In the genomic region with DNA sequence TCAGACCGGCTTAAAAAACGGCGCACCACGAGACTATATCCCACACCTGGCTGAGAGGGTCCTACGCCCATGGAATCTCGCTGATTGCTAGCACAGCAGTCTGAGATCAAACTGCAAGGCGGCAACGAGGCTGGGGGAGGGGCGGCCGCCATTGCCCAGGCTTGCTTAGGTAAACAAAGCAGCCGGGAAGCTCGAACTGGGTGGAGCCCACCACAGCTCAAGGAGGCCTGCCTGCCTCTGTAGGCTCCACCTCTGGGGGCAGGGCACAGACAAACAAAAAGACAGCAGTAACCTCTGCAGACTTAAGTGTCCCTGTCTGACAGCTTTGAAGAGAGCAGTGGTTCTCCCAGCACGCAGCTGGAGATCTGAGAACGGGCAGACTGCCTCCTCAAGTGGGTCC, we compare ENCODE assay signal across 8 cellular contexts.
DNase-seq lines count a peak whose midpoint lies in the region; ATAC-seq, FAIRE-seq and TF ChIP-seq lines count a peak whose summit lies in the region.
"Not testable (repeated sequence)": the region's sequence is repeated elsewhere in the genome, so short reads cannot be mapped to it uniquely, and the experiment has no call there.

No MANE protein-coding gene starts in this region.

- not testable (repeated sequence) for H3K27me3 Mint-ChIP-seq in endodermal cell (ENCODE audit: insufficient read depth); nephron progenitor cell (ENCODE audit: low read depth, poor library complexity)

- H3K9me2 ChIP-seq in PC-9 (ENCODE audit: insufficient read depth) = not testable (repeated sequence)

- in situ Hi-C loops in brain microvascular endothelial cell (cut with HindIII; ENCODE audit: low pct_ligation_motif_present, low sequenced_read_pairs) = not testable (repeated sequence)

- CTCF ChIA-PET in A549 (lab: Yijun Ruan, JAX); PC-9 (lab: Charles Lee): not testable (repeated sequence)

- not testable (repeated sequence) for H3K27ac Mint-ChIP-seq in endodermal cell, nephron progenitor cell

- TF ChIP-seq CTCF in A549 (IDR thresholded peaks at IDR 0.05); PC-9 (conservative IDR thresholded peaks at IDR 0.05); brain microvascular endothelial cell (IDR thresholded peaks at IDR 0.05; ENCODE audit: low read depth, low read length, missing control alignments); endodermal cell (conservative IDR thresholded peaks at IDR 0.05); nephron progenitor cell (IDR thresholded peaks at IDR 0.05); smooth muscle cell (IDR thresholded peaks at IDR 0.05; ENCODE audit: borderline replicate concordance, insufficient read depth, poor library complexity, severe bottlenecking): not testable (repeated sequence)

- peaks cover 23% of the 10 kb centered on the region for H3K4me1 ChIP-seq in A549
- not testable (repeated sequence) for H3K4me1 ChIP-seq in PC-9 (replicated peaks; ENCODE audit: insufficient read depth); endodermal cell (ENCODE audit: control insufficient read depth, insufficient read depth, low read length); iPS-18a (ENCODE audit: control insufficient read depth, low read depth, low read length); smooth muscle cell (ENCODE audit: low read depth)

- H3K9me3 Mint-ChIP-seq in endodermal cell, nephron progenitor cell: not testable (repeated sequence)

- H4K20me1 ChIP-seq in PC-9 (ENCODE audit: insufficient read depth); smooth muscle cell (ENCODE audit: low read depth): not testable (repeated sequence)

- TSS peak; percentile 94 for BruUV-seq in PC-9 (replicated peaks; lab: Mats Ljungman, UMichigan)

- intact Hi-C loops in PC-9 (cut with micrococcal nuclease; ENCODE audit: unreplicated experiment) = not testable (repeated sequence)

- H3K79me2 ChIP-seq in PC-9 (ENCODE audit: low read depth) = peaks cover 17% of the 10 kb centered on the region
- H3K79me2 ChIP-seq in smooth muscle cell (ENCODE audit: low read depth) = not testable (repeated sequence)

- H3K4me3 Mint-ChIP-seq in endodermal cell (peak overlapping the region; percentile 49), nephron progenitor cell (peak overlapping the region; percentile 75)

- H3K9me3 ChIP-seq in A549; PC-9 (ENCODE audit: insufficient read depth, low read depth); endodermal cell (ENCODE audit: control insufficient read depth, low read length); iPS-18a (ENCODE audit: control insufficient read depth, low read depth, low read length); smooth muscle cell (replicated peaks; ENCODE audit: low read depth): not testable (repeated sequence)

- H3K27ac ChIP-seq in A549 = peak overlapping the region; percentile 84 to 92; a peak in 3 of 6 replicates
- peak overlapping the region; percentile 82 for H3K27ac ChIP-seq in PC-9
- not testable (repeated sequence) for H3K27ac ChIP-seq in brain microvascular endothelial cell; endodermal cell (ENCODE audit: low read depth, low read length); iPS-18a (ENCODE audit: low read length); smooth muscle cell (ENCODE audit: low read depth)

- peak overlapping the region; percentile 75; the same call in 1 of the 2 replicates for H2AFZ ChIP-seq in PC-9
- not testable (repeated sequence) for H2AFZ ChIP-seq in smooth muscle cell (ENCODE audit: low read depth)

- POLR2A ChIA-PET in A549 (lab: Yijun Ruan, JAX); PC-9 (lab: Charles Lee; ENCODE audit: unreplicated experiment): not testable (repeated sequence)

- not testable (repeated sequence) for TF ChIP-seq RAD21 in A549 (conservative IDR thresholded peaks at IDR 0.05 in 1 of 2, IDR thresholded peaks at IDR 0.05 in 1 of 2)

- not testable (repeated sequence) for TF ChIP-seq POLR2A in A549 (IDR thresholded peaks at IDR 0.05; ENCODE audit: low read length)

- not testable (repeated sequence) for H3K36me3 ChIP-seq in H7 (replicated peaks; ENCODE audit: control insufficient read depth, insufficient read depth, low read length); PC-9 (ENCODE audit: low read depth); brain microvascular endothelial cell (replicated peaks); iPS-18a (ENCODE audit: control insufficient read depth, low read depth, low read length); smooth muscle cell (ENCODE audit: low read depth)
- peaks cover 22% of the 10 kb centered on the region for H3K36me3 ChIP-seq in endodermal cell (ENCODE audit: control insufficient read depth, insufficient read depth, low read length)

- not testable (repeated sequence) for FAIRE-seq in A549 (lab: Jason Lieb, UNC)

- H3K27me3 ChIP-seq in H7 (ENCODE audit: control insufficient read depth, insufficient read depth, low read length); PC-9 (ENCODE audit: insufficient read depth, low read depth); brain microvascular endothelial cell (replicated peaks); endodermal cell (ENCODE audit: control insufficient read depth, insufficient read depth, low read length, poor library complexity, severe bottlenecking); iPS-18a (ENCODE audit: control insufficient read depth, insufficient read depth, low read length); smooth muscle cell (ENCODE audit: low read depth): not testable (repeated sequence)

- no CpG with 5 or more reads among the region's 14 CpGs for WGBS in A549 (ENCODE audit: missing lambda C conversion rate)
- WGBS in endodermal cell (ENCODE audit: insufficient coverage in 1 of 2, insufficient read length in 1 of 2), 2 experiments = no CpG with 5 or more reads among the region's 14 CpGs
- 57% methylated on average over 12 of the region's 14 CpGs for WGBS in smooth muscle cell (ENCODE audit: low lambda C conversion rate)

- H3K36me3 Mint-ChIP-seq in endodermal cell (ENCODE audit: low read depth) = peaks cover 26% of the 10 kb centered on the region
- peaks cover 39% of the 10 kb centered on the region for H3K36me3 Mint-ChIP-seq in nephron progenitor cell (ENCODE audit: low read depth)

- not testable (repeated sequence) for TF ChIP-seq EP300 in A549 (IDR thresholded peaks at IDR 0.05)

- H3K4me2 ChIP-seq in A549 = not testable (repeated sequence)
- H3K4me2 ChIP-seq in PC-9 (0 out of 2 replicates have a peak overlapping the region, but pooled peaks have one; percentile 93), smooth muscle cell (peak overlapping the region; percentile 82)

- not testable (repeated sequence) for H3K4me1 Mint-ChIP-seq in endodermal cell, nephron progenitor cell

- H3F3A ChIP-seq in PC-9 (ENCODE audit: insufficient read depth, low read depth); smooth muscle cell (ENCODE audit: low read depth): not testable (repeated sequence)

- DNase-seq in A549 (ENCODE audit: low read depth in 1 of 2, low spot score in 1 of 2); H7; brain microvascular endothelial cell; endodermal cell; nephron progenitor cell; smooth muscle cell (lab: John Stamatoyannopoulos, UW; ENCODE audit: unreplicated experiment): not testable (repeated sequence)
- DNase-seq in PC-9 = peak in 1 of 2 experiments; percentile 49

- peak overlapping the region; percentile 43; the same call in 2 of the 3 replicates for H3K4me3 ChIP-seq in A549
- H3K4me3 ChIP-seq in H7 (ENCODE audit: insufficient read depth, low read depth, low read length) = peak overlapping the region; percentile 10; the same call in 1 of the 2 replicates
- peak overlapping the region; percentile 43; the same call in 1 of the 2 replicates for H3K4me3 ChIP-seq in PC-9
- peak overlapping the region; percentile 15 for H3K4me3 ChIP-seq in brain microvascular endothelial cell (ENCODE audit: low read depth, low read length)
- not testable (repeated sequence) for H3K4me3 ChIP-seq in endodermal cell (ENCODE audit: low read length); iPS-18a (ENCODE audit: low read length)
- peak overlapping the region; percentile 43 for H3K4me3 ChIP-seq in smooth muscle cell

- ATAC-seq in A549 = peak in 1 of 2 experiments; percentile 75; a peak in 3 of 6 replicates

- not testable (repeated sequence) for H3K9ac ChIP-seq in endodermal cell (ENCODE audit: extremely low read depth, low read length, poor library complexity, severe bottlenecking); smooth muscle cell (ENCODE audit: low read depth)
- H3K9ac ChIP-seq in iPS-18a (ENCODE audit: low read length) = peak overlapping the region; percentile 50
